In genomic region chr6:37244430-37245310, GRCh38 we compare ENCODE assay signal across 2 cellular contexts.
TF ChIP-seq lines count a peak whose summit lies in the region.

No MANE protein-coding gene starts in this region.

TF ChIP-seq in HEK293, 187 proteins besides CTCF, POLR2A, EP300 and RAD21 (continued from another document and continues in another):
- TF ChIP-seq ZNF777 (tag by site-specific recombination; IDR thresholded peaks at IDR 0.05; ENCODE audit: borderline replicate concordance) (no peak), REST (tag by site-specific recombination; IDR thresholded peaks at IDR 0.05) (no peak), FEZF1 (tag by site-specific recombination; IDR thresholded peaks at IDR 0.05) (peak; percentile 72), ZBTB8A (tag by site-specific recombination; IDR thresholded peaks at IDR 0.05) (peak; percentile 51), SP3 (tag by site-specific recombination; IDR thresholded peaks at IDR 0.05) (peak; percentile 49), ZNF214 (tag by site-specific recombination; IDR thresholded peaks at IDR 0.05; ENCODE audit: borderline replicate concordance) (no peak), ZXDB (tag by site-specific recombination; IDR thresholded peaks at IDR 0.05) (peak; percentile 89), ZNF114 (tag by site-specific recombination; IDR thresholded peaks at IDR 0.05) (no peak), ZNF580 (tag by site-specific recombination; IDR thresholded peaks at IDR 0.05) (peak; percentile 14; the same call in 1 of the 2 replicates), IKZF3 (tag by site-specific recombination; IDR thresholded peaks at IDR 0.05) (peak; percentile 99), ZBTB6 (tag by site-specific recombination; IDR thresholded peaks at IDR 0.05) (no peak), ZNF426 (tag by site-specific recombination; IDR thresholded peaks at IDR 0.05) (no peak), ZBTB11 (tag by site-specific recombination; conservative IDR thresholded peaks at IDR 0.05; ENCODE audit: low read depth) (no peak), ZNF280D (tag by site-specific recombination; IDR thresholded peaks at IDR 0.05) (0 out of 2 replicates have a peak, but pooled peaks have one; percentile 60), ZNF311 (tag by site-specific recombination; IDR thresholded peaks at IDR 0.05; ENCODE audit: borderline replicate concordance) (no peak)

TF ChIP-seq in H1, 55 proteins besides CTCF, POLR2A, EP300 and RAD21 (continued from another document):
- no peak for TF ChIP-seq ATF2 (IDR thresholded peaks at IDR 0.05; ENCODE audit: low read length)
- TF ChIP-seq CHD7 (IDR thresholded peaks at IDR 0.05; ENCODE audit: insufficient replicate concordance, low read length) = no peak
- TF ChIP-seq CBX5 (IDR thresholded peaks at IDR 0.05; ENCODE audit: low read depth, low read length) = no peak
- TF ChIP-seq NANOG (IDR thresholded peaks at IDR 0.05; ENCODE audit: insufficient read depth, low read depth, low read length, poor library complexity, severe bottlenecking) = no peak
- TF ChIP-seq SAP30 (IDR thresholded peaks at IDR 0.05; ENCODE audit: insufficient read depth, insufficient replicate concordance, low read length) = no peak
- TF ChIP-seq TAF7 (optimal IDR thresholded peaks at IDR 0.05; ENCODE audit: borderline replicate concordance, low read depth, low read length) = no peak
- TF ChIP-seq HDAC2 (IDR thresholded peaks at IDR 0.05; ENCODE audit: borderline replicate concordance in 1 of 2, low read depth in 2 of 2, low read length in 2 of 2) = no peak
TF ChIP-seq in H1: peak in this region for 0.
